ENCODE assay signal across 10 cellular contexts in genomic region chr7:73617520-73617919, GRCh38. TPM values are rescaled to one million over a fixed set of nuclear protein-coding genes. Genes with fewer than 3 reads are reported as not detected.
"Had no signal": no experiment of that assay in that cellular context is flagged by ENCODE, and none has a peak within 500 bp of the region (broad histone marks: within the 10 kb centered on the region; RNA-seq: fewer than 3 reads in every experiment).

No MANE protein-coding gene starts in this region.

RNA-seq across cellular contexts. Expression of gene MLXIPL, which starts 6.8 kb away (rescaled TPM):
- total RNA-seq: activated B cell treated with CpG ODN at 0.5 μM for 24 hours; activated CD4-positive, alpha-beta memory T cell treated with anti-CD3 and anti-CD28 coated beads for 36 hours; activated CD4-positive, alpha-beta T cell treated with anti-CD3 and anti-CD28 coated beads, Interleukin-2, amount 10 ng/mL, durations not matched to agents 24 days and 14 days; activated CD8-positive, alpha-beta memory T cell treated with anti-CD3 and anti-CD28 coated beads for 36 hours; activated CD8-positive, alpha-beta T cell treated with anti-CD3 and anti-CD28 coated beads for 36 hours; activated naive CD4-positive, alpha-beta T cell treated with anti-CD3 and anti-CD28 coated beads, Interleukin-2, amount 50 U/mL, for 72 hours; activated naive CD8-positive, alpha-beta T cell treated with anti-CD3 and anti-CD28 coated beads for 36 hours; activated T-helper 1 cell treated with anti-CD3 and anti-CD28 coated beads, Interleukin-12 subunit alpha, Interleukin-12 subunit beta, Interleukin-2, Interleukin-4 antibody, amounts not matched to agents 30 ng/mL and 10 ng/mL and 1 ng/mL, durations not matched to agents 14 hours and 24 hours and 36 hours; activated T-helper 17 cell treated with anti-CD3 and anti-CD28 coated beads, Interleukin-2, amount 50 U/mL, for 72 hours had no signal

RNA-seq across cellular contexts. Expression of gene VPS37D, which starts 50.1 kb away (rescaled TPM):
- total RNA-seq: activated naive CD4-positive, alpha-beta T cell treated with anti-CD3 and anti-CD28 coated beads for 36 hours had no signal
